1 cellular context compared by ENCODE assay signal in the genomic region with DNA sequence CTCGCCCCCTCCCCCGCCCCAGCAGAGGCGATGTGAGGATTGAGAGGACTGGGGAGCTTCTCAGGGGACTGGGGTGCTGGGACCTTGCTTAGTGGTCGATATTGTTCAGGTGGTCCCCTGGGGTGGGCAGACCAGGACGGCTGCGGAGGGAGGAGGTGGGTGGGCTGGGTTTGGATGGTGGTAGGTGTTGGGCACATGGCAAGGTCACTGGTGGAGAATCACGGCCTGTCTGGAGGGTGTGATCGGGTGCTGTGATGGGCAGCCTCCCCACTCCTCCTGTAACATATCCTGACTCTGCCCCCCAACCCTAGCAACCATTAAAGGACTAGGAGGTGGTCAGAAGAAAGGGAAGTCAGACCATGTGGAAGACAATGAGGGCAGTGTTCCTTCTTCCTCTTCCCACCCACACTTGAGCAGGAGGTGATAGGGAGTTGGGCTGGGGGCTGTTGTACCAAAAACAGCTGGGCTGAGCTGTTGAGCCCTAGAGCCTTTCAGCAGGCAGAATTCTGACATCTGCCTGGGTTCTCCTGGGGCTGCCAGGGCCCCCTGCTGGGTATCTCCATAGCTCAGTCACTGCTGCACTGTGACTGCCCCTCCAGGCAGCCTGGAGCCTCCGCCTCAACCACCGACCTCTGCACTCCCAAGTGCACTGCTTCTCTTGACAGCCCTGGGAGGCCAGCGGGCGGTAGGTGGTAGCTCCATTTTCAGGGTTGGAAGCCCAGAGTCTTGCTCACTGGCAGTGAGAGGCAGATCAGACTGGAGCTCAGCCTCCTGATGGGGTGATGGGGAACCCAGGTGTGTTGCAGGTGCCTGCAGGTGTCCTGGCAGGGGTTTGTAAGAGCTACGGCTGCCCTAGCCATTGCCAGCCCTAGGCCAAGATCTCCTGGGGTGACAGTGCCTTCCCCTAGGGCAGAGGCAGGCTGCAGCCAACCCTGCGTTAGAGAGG.
TF ChIP-seq lines count a peak whose summit lies in the region.

No MANE protein-coding gene starts in this region.

TF ChIP-seq in HEK293, 187 proteins besides CTCF, POLR2A, EP300 and RAD21 (continued from another document):
- TF ChIP-seq, protein P1, sequence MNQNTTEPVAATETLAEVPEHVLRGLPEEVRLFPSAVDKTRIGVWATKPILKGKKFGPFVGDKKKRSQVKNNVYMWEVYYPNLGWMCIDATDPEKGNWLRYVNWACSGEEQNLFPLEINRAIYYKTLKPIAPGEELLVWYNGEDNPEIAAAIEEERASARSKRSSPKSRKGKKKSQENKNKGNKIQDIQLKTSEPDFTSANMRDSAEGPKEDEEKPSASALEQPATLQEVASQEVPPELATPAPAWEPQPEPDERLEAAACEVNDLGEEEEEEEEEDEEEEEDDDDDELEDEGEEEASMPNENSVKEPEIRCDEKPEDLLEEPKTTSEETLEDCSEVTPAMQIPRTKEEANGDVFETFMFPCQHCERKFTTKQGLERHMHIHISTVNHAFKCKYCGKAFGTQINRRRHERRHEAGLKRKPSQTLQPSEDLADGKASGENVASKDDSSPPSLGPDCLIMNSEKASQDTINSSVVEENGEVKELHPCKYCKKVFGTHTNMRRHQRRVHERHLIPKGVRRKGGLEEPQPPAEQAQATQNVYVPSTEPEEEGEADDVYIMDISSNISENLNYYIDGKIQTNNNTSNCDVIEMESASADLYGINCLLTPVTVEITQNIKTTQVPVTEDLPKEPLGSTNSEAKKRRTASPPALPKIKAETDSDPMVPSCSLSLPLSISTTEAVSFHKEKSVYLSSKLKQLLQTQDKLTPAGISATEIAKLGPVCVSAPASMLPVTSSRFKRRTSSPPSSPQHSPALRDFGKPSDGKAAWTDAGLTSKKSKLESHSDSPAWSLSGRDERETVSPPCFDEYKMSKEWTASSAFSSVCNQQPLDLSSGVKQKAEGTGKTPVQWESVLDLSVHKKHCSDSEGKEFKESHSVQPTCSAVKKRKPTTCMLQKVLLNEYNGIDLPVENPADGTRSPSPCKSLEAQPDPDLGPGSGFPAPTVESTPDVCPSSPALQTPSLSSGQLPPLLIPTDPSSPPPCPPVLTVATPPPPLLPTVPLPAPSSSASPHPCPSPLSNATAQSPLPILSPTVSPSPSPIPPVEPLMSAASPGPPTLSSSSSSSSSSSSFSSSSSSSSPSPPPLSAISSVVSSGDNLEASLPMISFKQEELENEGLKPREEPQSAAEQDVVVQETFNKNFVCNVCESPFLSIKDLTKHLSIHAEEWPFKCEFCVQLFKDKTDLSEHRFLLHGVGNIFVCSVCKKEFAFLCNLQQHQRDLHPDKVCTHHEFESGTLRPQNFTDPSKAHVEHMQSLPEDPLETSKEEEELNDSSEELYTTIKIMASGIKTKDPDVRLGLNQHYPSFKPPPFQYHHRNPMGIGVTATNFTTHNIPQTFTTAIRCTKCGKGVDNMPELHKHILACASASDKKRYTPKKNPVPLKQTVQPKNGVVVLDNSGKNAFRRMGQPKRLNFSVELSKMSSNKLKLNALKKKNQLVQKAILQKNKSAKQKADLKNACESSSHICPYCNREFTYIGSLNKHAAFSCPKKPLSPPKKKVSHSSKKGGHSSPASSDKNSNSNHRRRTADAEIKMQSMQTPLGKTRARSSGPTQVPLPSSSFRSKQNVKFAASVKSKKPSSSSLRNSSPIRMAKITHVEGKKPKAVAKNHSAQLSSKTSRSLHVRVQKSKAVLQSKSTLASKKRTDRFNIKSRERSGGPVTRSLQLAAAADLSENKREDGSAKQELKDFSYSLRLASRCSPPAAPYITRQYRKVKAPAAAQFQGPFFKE (tag by site-specific recombination; IDR thresholded peaks at IDR 0.05; ENCODE audit: borderline replicate concordance) = no peak
- TF ChIP-seq ZNF248 (tag by site-specific recombination; IDR thresholded peaks at IDR 0.05) = no peak
- no peak for TF ChIP-seq YY1 (tag by site-specific recombination; IDR thresholded peaks at IDR 0.05)
- no peak for TF ChIP-seq GFI1B (tag by site-specific recombination; IDR thresholded peaks at IDR 0.05)
- TF ChIP-seq TRIM28 (IDR thresholded peaks at IDR 0.05; ENCODE audit: borderline replicate concordance, low read length) = no peak
- TF ChIP-seq RBAK (tag by site-specific recombination; IDR thresholded peaks at IDR 0.05) = no peak
- TF ChIP-seq ZBTB48 (tag by site-specific recombination; IDR thresholded peaks at IDR 0.05) = no peak
- no peak for TF ChIP-seq ZNF558 (tag by site-specific recombination; IDR thresholded peaks at IDR 0.05)
- TF ChIP-seq ZFP69B (tag by site-specific recombination; IDR thresholded peaks at IDR 0.05) = no peak
- TF ChIP-seq ZNF610 (tag by site-specific recombination; IDR thresholded peaks at IDR 0.05; ENCODE audit: borderline replicate concordance) = no peak
- TF ChIP-seq ZNF221 (tag by site-specific recombination; IDR thresholded peaks at IDR 0.05; ENCODE audit: borderline replicate concordance) = no peak
- TF ChIP-seq ZNF664 (tag by site-specific recombination; IDR thresholded peaks at IDR 0.05) = no peak
- no peak for TF ChIP-seq SETDB1 (IDR thresholded peaks at IDR 0.05; ENCODE audit: insufficient read length, low read length)
- TF ChIP-seq, protein P2, sequence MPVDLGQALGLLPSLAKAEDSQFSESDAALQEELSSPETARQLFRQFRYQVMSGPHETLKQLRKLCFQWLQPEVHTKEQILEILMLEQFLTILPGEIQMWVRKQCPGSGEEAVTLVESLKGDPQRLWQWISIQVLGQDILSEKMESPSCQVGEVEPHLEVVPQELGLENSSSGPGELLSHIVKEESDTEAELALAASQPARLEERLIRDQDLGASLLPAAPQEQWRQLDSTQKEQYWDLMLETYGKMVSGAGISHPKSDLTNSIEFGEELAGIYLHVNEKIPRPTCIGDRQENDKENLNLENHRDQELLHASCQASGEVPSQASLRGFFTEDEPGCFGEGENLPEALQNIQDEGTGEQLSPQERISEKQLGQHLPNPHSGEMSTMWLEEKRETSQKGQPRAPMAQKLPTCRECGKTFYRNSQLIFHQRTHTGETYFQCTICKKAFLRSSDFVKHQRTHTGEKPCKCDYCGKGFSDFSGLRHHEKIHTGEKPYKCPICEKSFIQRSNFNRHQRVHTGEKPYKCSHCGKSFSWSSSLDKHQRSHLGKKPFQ (tag by site-specific recombination; IDR thresholded peaks at IDR 0.05) = no peak
- TF ChIP-seq, protein P3, sequence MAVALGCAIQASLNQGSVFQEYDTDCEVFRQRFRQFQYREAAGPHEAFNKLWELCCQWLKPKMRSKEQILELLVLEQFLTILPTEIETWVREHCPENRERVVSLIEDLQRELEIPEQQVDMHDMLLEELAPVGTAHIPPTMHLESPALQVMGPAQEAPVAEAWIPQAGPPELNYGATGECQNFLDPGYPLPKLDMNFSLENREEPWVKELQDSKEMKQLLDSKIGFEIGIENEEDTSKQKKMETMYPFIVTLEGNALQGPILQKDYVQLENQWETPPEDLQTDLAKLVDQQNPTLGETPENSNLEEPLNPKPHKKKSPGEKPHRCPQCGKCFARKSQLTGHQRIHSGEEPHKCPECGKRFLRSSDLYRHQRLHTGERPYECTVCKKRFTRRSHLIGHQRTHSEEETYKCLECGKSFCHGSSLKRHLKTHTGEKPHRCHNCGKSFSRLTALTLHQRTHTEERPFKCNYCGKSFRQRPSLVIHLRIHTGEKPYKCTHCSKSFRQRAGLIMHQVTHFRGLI (tag by site-specific recombination; IDR thresholded peaks at IDR 0.05) = 0 out of 2 replicates have a peak, but pooled peaks have one; percentile 29
- TF ChIP-seq, protein P4, sequence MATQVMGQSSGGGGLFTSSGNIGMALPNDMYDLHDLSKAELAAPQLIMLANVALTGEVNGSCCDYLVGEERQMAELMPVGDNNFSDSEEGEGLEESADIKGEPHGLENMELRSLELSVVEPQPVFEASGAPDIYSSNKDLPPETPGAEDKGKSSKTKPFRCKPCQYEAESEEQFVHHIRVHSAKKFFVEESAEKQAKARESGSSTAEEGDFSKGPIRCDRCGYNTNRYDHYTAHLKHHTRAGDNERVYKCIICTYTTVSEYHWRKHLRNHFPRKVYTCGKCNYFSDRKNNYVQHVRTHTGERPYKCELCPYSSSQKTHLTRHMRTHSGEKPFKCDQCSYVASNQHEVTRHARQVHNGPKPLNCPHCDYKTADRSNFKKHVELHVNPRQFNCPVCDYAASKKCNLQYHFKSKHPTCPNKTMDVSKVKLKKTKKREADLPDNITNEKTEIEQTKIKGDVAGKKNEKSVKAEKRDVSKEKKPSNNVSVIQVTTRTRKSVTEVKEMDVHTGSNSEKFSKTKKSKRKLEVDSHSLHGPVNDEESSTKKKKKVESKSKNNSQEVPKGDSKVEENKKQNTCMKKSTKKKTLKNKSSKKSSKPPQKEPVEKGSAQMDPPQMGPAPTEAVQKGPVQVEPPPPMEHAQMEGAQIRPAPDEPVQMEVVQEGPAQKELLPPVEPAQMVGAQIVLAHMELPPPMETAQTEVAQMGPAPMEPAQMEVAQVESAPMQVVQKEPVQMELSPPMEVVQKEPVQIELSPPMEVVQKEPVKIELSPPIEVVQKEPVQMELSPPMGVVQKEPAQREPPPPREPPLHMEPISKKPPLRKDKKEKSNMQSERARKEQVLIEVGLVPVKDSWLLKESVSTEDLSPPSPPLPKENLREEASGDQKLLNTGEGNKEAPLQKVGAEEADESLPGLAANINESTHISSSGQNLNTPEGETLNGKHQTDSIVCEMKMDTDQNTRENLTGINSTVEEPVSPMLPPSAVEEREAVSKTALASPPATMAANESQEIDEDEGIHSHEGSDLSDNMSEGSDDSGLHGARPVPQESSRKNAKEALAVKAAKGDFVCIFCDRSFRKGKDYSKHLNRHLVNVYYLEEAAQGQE (tag by site-specific recombination; IDR thresholded peaks at IDR 0.05) = no peak
- TF ChIP-seq ZFHX2 (tag by site-specific recombination; conservative IDR thresholded peaks at IDR 0.05) = 0 out of 2 replicates have a peak, but pooled peaks have one; percentile 15
- TF ChIP-seq ZNF48 (tag by site-specific recombination; IDR thresholded peaks at IDR 0.05) = no peak
- TF ChIP-seq KLF9 (tag by site-specific recombination; IDR thresholded peaks at IDR 0.05; ENCODE audit: low read depth) = no peak
- TF ChIP-seq ZNF514 (tag by site-specific recombination; IDR thresholded peaks at IDR 0.05) = no peak
- TF ChIP-seq, protein P5, sequence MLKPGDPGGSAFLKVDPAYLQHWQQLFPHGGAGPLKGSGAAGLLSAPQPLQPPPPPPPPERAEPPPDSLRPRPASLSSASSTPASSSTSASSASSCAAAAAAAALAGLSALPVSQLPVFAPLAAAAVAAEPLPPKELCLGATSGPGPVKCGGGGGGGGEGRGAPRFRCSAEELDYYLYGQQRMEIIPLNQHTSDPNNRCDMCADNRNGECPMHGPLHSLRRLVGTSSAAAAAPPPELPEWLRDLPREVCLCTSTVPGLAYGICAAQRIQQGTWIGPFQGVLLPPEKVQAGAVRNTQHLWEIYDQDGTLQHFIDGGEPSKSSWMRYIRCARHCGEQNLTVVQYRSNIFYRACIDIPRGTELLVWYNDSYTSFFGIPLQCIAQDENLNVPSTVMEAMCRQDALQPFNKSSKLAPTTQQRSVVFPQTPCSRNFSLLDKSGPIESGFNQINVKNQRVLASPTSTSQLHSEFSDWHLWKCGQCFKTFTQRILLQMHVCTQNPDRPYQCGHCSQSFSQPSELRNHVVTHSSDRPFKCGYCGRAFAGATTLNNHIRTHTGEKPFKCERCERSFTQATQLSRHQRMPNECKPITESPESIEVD (tag by site-specific recombination; IDR thresholded peaks at IDR 0.05) = no peak
- no peak for TF ChIP-seq SP2 (tag by site-specific recombination; IDR thresholded peaks at IDR 0.05)
- TF ChIP-seq KLF7 (tag by site-specific recombination; IDR thresholded peaks at IDR 0.05; ENCODE audit: borderline replicate concordance) = no peak
- no peak for TF ChIP-seq PRDM1 (tag by site-specific recombination; IDR thresholded peaks at IDR 0.05)
- TF ChIP-seq ZIC2 (tag by site-specific recombination; IDR thresholded peaks at IDR 0.05) = peak; percentile 90
